32 cellular contexts compared by ENCODE assay signal in genomic region chr2:82939211-82939610, GRCh38.
"Had no signal": no experiment of that assay in that cellular context is flagged by ENCODE, and none has a peak within 500 bp of the region (broad histone marks: within the 10 kb centered on the region; RNA-seq: fewer than 3 reads in every experiment).

No MANE protein-coding gene starts in this region.

- DNase-seq: Karpas-422, MG63, NCI-H1048, NCI-H1092 treated with DMSO at 0.1 percent for 48 hours, NCI-H1105 treated with DMSO at 0.1 percent for 48 hours, NCI-H1417, NCI-H1436, NCI-H146, NCI-H1694, NCI-H187, NCI-H1930, NCI-H2029 treated with DMSO at 0.1 percent for 48 hours, NCI-H2081 treated with DMSO at 0.1 percent for 48 hours, NCI-H2107, NCI-H2171, NCI-H226, NCI-H446 treated with DMSO at 0.1 percent for 48 hours, NCI-H510A, NCI-H526, NCI-H69, NCI-H748 treated with DMSO at 0.1 percent for 48 hours, NCI-H82, OCI-M1, PC-3, Peyer's patch, Right ventricle myocardium superior, RPMI8226, SHP77 treated with DMSO at 0.1 percent for 48 hours, SK-N-SH, T-cell, T-helper 17 cell had no signal

- H3K36me3 ChIP-seq: MG63, Peyer's patch, SJSA1 had no signal

- H3K4me1 ChIP-seq: Peyer's patch, SJSA1 had no signal

- H3K4me2 ChIP-seq: SK-N-SH had no signal

- H3K27me3 Mint-ChIP-seq: T-cell, T-helper 17 cell had no signal

- H3K27ac ChIP-seq: Peyer's patch, SJSA1 had no signal

- H3K4me1 Mint-ChIP-seq: T-cell, T-helper 17 cell had no signal

- H3K4me3 Mint-ChIP-seq: T-cell, T-helper 17 cell had no signal

- H3K4me3 ChIP-seq: MG63, Peyer's patch, SJSA1 had no signal

- ATAC-seq: PC-3, T-cell, T-helper 17 cell had no signal

- H3K27me3 ChIP-seq: MG63, Peyer's patch, SJSA1 had no signal

- H3K9me3 ChIP-seq: MG63, Peyer's patch, SJSA1, SK-N-SH had no signal

- H3K36me3 Mint-ChIP-seq: T-cell had no signal

- H3K9me2 ChIP-seq: SK-N-SH had no signal

- H3K9ac ChIP-seq: SK-N-SH had no signal

- H3K27ac Mint-ChIP-seq: T-cell, T-helper 17 cell had no signal
